20 cellular contexts compared by ENCODE assay signal in the genomic region with DNA sequence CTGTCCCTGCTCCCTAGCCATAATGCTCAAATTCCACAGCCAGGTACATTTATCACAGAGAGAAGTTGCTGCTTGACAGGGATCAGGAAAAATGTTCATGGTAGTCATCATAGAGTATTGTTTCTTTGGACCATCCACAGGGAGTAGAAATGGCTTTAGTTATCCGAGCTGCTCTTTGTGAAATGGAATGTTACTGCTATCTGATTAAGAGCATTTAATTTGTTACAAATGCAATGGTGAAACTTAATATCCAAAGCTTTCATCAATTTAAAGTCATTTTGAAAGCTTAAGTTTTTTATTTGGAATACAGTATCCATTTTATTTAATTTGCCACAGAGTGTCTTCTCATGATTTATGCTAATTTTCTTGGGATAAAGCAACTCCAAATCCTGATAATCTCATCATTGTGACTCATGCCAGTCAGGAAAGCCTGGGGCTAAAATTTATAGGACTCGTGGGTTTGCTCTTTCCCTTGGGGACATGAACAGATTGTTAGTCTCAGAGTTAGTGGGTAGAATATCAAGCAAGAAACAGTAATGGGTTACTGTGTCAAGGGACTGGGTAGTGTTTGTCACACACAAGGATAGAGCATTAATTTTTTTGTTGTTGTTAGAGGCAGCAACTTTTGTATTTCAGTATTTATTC. TPM values are rescaled to one million over a fixed set of nuclear protein-coding genes. Genes with fewer than 3 reads are reported as not detected.
"Had no signal": no experiment of that assay in that cellular context is flagged by ENCODE, and none has a peak within 500 bp of the region (broad histone marks: within the 10 kb centered on the region; RNA-seq: fewer than 3 reads in every experiment).

No MANE protein-coding gene starts in this region.

- H3K9me3 ChIP-seq: adrenal gland, gastroesophageal sphincter, ovary, testis, upper lobe of right lung had no signal

- H3K27ac Mint-ChIP-seq: activated CD4-positive, alpha-beta T cell treated with anti-CD3 and anti-CD28 coated beads, Interleukin-2, amount 10 ng/mL, durations not matched to agents 24 days and 14 days; activated T-helper 17 cell treated with anti-CD3 and anti-CD28 coated beads, Interleukin-2, amount 50 U/mL, for 72 hours; mesothelial cell of epicardium; stimulated activated naive CD8-positive, alpha-beta T cell treated with anti-CD3 and anti-CD28 coated beads, Interleukin-15, Interleukin-2, amounts not matched to agents 100 ng/mL and 50 ng/mL, for 24 hours; WTC11 had no signal

- H3K27me3 ChIP-seq: adrenal gland, hepatocyte, ovary, testis, upper lobe of right lung had no signal

- H3K36me3 Mint-ChIP-seq: mesothelial cell of epicardium, WTC11 had no signal

- H3K27ac ChIP-seq: adrenal gland, coronary artery, gastroesophageal sphincter, hepatocyte, ovary, testis, upper lobe of right lung had no signal

- H3K4me3 Mint-ChIP-seq: activated CD4-positive, alpha-beta T cell treated with anti-CD3 and anti-CD28 coated beads, Interleukin-2, amount 10 ng/mL, durations not matched to agents 24 days and 14 days; activated T-helper 17 cell treated with anti-CD3 and anti-CD28 coated beads, Interleukin-2, amount 50 U/mL, for 72 hours; mesothelial cell of epicardium; neural crest cell; stimulated activated naive CD8-positive, alpha-beta T cell treated with anti-CD3 and anti-CD28 coated beads, Interleukin-15, Interleukin-2, amounts not matched to agents 100 ng/mL and 50 ng/mL, for 24 hours; WTC11 had no signal

- H3K79me2 ChIP-seq: hepatocyte had no signal

- H3K9me3 Mint-ChIP-seq: activated CD4-positive, alpha-beta T cell treated with anti-CD3 and anti-CD28 coated beads, Interleukin-2, amount 10 ng/mL, durations not matched to agents 24 days and 14 days; activated T-helper 17 cell treated with anti-CD3 and anti-CD28 coated beads, Interleukin-2, amount 50 U/mL, for 72 hours; neural crest cell; stimulated activated naive CD8-positive, alpha-beta T cell treated with anti-CD3 and anti-CD28 coated beads, Interleukin-15, Interleukin-2, amounts not matched to agents 100 ng/mL and 50 ng/mL, for 24 hours; WTC11 had no signal

- H2AFZ ChIP-seq: hepatocyte had no signal

- DNase-seq: activated CD4-positive, alpha-beta T cell treated with anti-CD3 and anti-CD28 coated beads, Interleukin-2, amount 10 ng/mL, durations not matched to agents 24 days and 14 days; activated CD8-positive, alpha-beta memory T cell treated with anti-CD3 and anti-CD28 coated beads for 24 hours; activated naive CD4-positive, alpha-beta T cell treated with anti-CD3 and anti-CD28 coated beads, Interleukin-2, amount 50 U/mL, for 16 hours; adrenal gland; caudate nucleus; effector CD8-positive, alpha-beta T cell; ovary; stimulated activated CD4-positive, alpha-beta T cell treated with anti-CD3 and anti-CD28 coated beads, Interleukin-4, amount 100 ng/mL, for 24 hours; testis; upper lobe of right lung had no signal

- H3K4me2 ChIP-seq: hepatocyte had no signal

- H3K4me1 ChIP-seq: adrenal gland, gastroesophageal sphincter, testis, upper lobe of right lung had no signal

- H3K4me1 Mint-ChIP-seq: activated CD4-positive, alpha-beta T cell treated with anti-CD3 and anti-CD28 coated beads, Interleukin-2, amount 10 ng/mL, durations not matched to agents 24 days and 14 days; activated T-helper 17 cell treated with anti-CD3 and anti-CD28 coated beads, Interleukin-2, amount 50 U/mL, for 72 hours; neural crest cell; WTC11 had no signal

- H3K4me3 ChIP-seq: adrenal gland, coronary artery, gastroesophageal sphincter, hepatocyte, ovary, testis, upper lobe of right lung had no signal

- H3K36me3 ChIP-seq: adrenal gland, gastroesophageal sphincter, ovary, upper lobe of right lung had no signal

- ATAC-seq: activated T-helper 17 cell treated with anti-CD3 and anti-CD28 coated beads, Interleukin-2, amount 50 U/mL, for 72 hours; gastroesophageal sphincter; upper lobe of right lung; WTC11 had no signal

RNA-seq across cellular contexts. Expression of a gene that starts 59.8 kb away (rescaled TPM):
- total RNA-seq: activated CD4-positive, alpha-beta T cell treated with anti-CD3 and anti-CD28 coated beads, Interleukin-2, amount 10 ng/mL, durations not matched to agents 24 days and 14 days; activated T-helper 17 cell treated with anti-CD3 and anti-CD28 coated beads, Interleukin-2, amount 50 U/mL, for 72 hours; liver; mesothelial cell of epicardium; myocyte; neural crest cell; ovary; WTC11 had no signal
